Comparison of ENCODE assay signal across 19 cellular contexts in the genomic region with DNA sequence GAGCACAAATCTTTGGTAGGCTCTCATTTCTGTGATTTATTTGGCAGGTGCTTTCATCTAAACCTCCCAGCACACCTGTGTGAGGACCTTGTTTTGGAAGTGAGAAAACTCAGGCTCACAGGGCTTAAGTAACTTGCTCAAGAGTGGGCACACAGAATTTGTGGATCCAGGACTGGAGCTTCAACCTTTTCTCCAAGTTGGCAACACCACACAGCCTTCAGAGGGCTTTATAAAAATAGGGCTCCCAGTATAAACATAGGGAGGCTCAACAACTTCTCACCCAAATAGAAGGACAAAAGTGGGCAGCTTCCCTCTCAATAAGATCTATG.
"Had no signal": no experiment of that assay in that cellular context is flagged by ENCODE, and none has a peak within 500 bp of the region (broad histone marks: within the 10 kb centered on the region; RNA-seq: fewer than 3 reads in every experiment).

No MANE protein-coding gene starts in this region.

- H3K36me3 ChIP-seq: left lung, lower lobe of right lung, pancreas, prostate gland, stomach, thyroid gland, transverse colon, upper lobe of left lung, vagina had no signal

- DNase-seq: immature natural killer cell; kidney; naive thymus-derived CD8-positive, alpha-beta T cell; stimulated activated CD4-positive, alpha-beta T cell treated with anti-CD3 and anti-CD28 coated beads, Interleukin-12 subunit alpha, Interleukin-12 subunit beta, amount 100 ng/mL, for 4 hours had no signal

- H3K4me1 Mint-ChIP-seq: immature natural killer cell; naive thymus-derived CD8-positive, alpha-beta T cell had no signal

- H3K4me1 ChIP-seq: lower lobe of right lung, pancreas, prostate gland, transverse colon, vagina had no signal

- H3K9me3 Mint-ChIP-seq: immature natural killer cell; naive thymus-derived CD8-positive, alpha-beta T cell; nephron; neural crest cell; stimulated activated naive B cell treated with anti-CD40 and anti-IgM and Interleukin-4, amounts not matched to agents 10 μg/mL and 1 μg/mL and 100 μg/mL, for 72 hours had no signal

- ATAC-seq: naive thymus-derived CD8-positive, alpha-beta T cell; stimulated activated naive CD8-positive, alpha-beta T cell treated with anti-CD3 and anti-CD28 coated beads, Interleukin-15, Interleukin-2, amounts not matched to agents 100 U/mL and 50 U/mL, for 24 hours had no signal

- H3K4me3 ChIP-seq: left lung, lower lobe of right lung, pancreas, prostate gland, skin epidermis, stomach, testis, thyroid gland, transverse colon, upper lobe of left lung, vagina had no signal

- H3K9me3 ChIP-seq: left lung, lower lobe of right lung, pancreas, prostate gland, stomach, testis, thyroid gland, transverse colon, upper lobe of left lung, vagina had no signal

- H3K36me3 Mint-ChIP-seq: immature natural killer cell; naive thymus-derived CD8-positive, alpha-beta T cell; stimulated activated naive B cell treated with anti-CD40 and anti-IgM and Interleukin-4, amounts not matched to agents 10 μg/mL and 1 μg/mL and 100 μg/mL, for 72 hours had no signal

- H3K27me3 ChIP-seq: left lung, pancreas, stomach, testis, thyroid gland, transverse colon, upper lobe of left lung, vagina had no signal

- H3K27ac ChIP-seq: left lung, lower lobe of right lung, pancreas, prostate gland, skin epidermis, stomach, testis, transverse colon, vagina had no signal

- H3K27ac Mint-ChIP-seq: immature natural killer cell; naive thymus-derived CD8-positive, alpha-beta T cell; stimulated activated naive B cell treated with anti-CD40 and anti-IgM and Interleukin-4, amounts not matched to agents 10 μg/mL and 1 μg/mL and 100 μg/mL, for 72 hours had no signal

- H3K4me3 Mint-ChIP-seq: immature natural killer cell; naive thymus-derived CD8-positive, alpha-beta T cell; nephron; neural crest cell; stimulated activated naive B cell treated with anti-CD40 and anti-IgM and Interleukin-4, amounts not matched to agents 10 μg/mL and 1 μg/mL and 100 μg/mL, for 72 hours had no signal
